In genomic region chr14:24852312-24853060, GRCh38 we compare ENCODE assay signal across 2 cellular contexts.
TF ChIP-seq lines count a peak whose summit lies in the region.

No MANE protein-coding gene starts in this region.

TF ChIP-seq in Ishikawa, 13 proteins besides CTCF, POLR2A, EP300 and RAD21:
- TF ChIP-seq REST (IDR thresholded peaks at IDR 0.05; ENCODE audit: low read depth) = no peak
- TF ChIP-seq TEAD4 (IDR thresholded peaks at IDR 0.05) = no peak

TF ChIP-seq in WTC11, 78 proteins besides CTCF, POLR2A, EP300 and RAD21:
- TF ChIP-seq ZNF219 (CRISPR knock-in tag; IDR thresholded peaks at IDR 0.05; ENCODE audit: borderline replicate concordance) (no peak), NR3C1 (CRISPR knock-in tag; conservative IDR thresholded peaks at IDR 0.05; ENCODE audit: low read depth) (no peak), PRRX2 (CRISPR knock-in tag; IDR thresholded peaks at IDR 0.05) (no peak), ZNF138 (CRISPR knock-in tag; conservative IDR thresholded peaks at IDR 0.05) (no peak), NR2C2 (CRISPR knock-in tag; IDR thresholded peaks at IDR 0.05) (no peak), ZNF512 (CRISPR knock-in tag; IDR thresholded peaks at IDR 0.05; ENCODE audit: borderline replicate concordance) (no peak)
